27 cellular contexts compared by ENCODE assay signal in genomic region chr22:48534395-48534958, GRCh38.
"Had no signal": no experiment of that assay in that cellular context is flagged by ENCODE, and none has a peak within 500 bp of the region (broad histone marks: within the 10 kb centered on the region; RNA-seq: fewer than 3 reads in every experiment).

No MANE protein-coding gene starts in this region.

- H3K27ac ChIP-seq: SK-N-MC, VCaP had no signal

- DNase-seq: activated CD4-positive, alpha-beta memory T cell treated with anti-CD3 and anti-CD28 coated beads for 36 hours; activated CD4-positive, alpha-beta T cell treated with anti-CD3 and anti-CD28 coated beads, Interleukin-2, amount 10 ng/mL, durations not matched to agents 7 days and 5 days; activated CD4-positive, CD25-positive, alpha-beta regulatory T cell; activated CD8-positive, alpha-beta memory T cell treated with anti-CD3 and anti-CD28 coated beads for 24 hours; activated gamma-delta T cell; activated naive CD4-positive, alpha-beta T cell treated with anti-CD3 and anti-CD28 coated beads, Interleukin-2, amount 10 ng/mL, durations not matched to agents 7 days and 5 days; activated naive CD8-positive, alpha-beta T cell treated with anti-CD3 and anti-CD28 coated beads for 36 hours; activated T-cell treated with anti-CD3 and anti-CD28 coated beads, Interleukin-2, amount 50 U/mL, for 4 hours; Kasumi-1; KBM-7; NCI-H1048; NCI-H146; NCI-H187 treated with DMSO at 0.1 percent for 48 hours; NCI-H2081 treated with DMSO at 0.1 percent for 48 hours; NCI-H2171 treated with DMSO at 0.1 percent for 48 hours; NCI-H226; NCI-H510A; NCI-H526 treated with DMSO at 0.1 percent for 48 hours; NCI-H82; OCI-M1; RPMI8226; T-helper 1 cell had no signal

- ATAC-seq: activated T-cell treated with anti-CD3 and anti-CD28 coated beads, Interleukin-2, amount 50 U/mL, for 4 hours; activated T-helper 17 cell treated with anti-CD3 and anti-CD28 coated beads, Interleukin-2, amount 50 U/mL, for 72 hours; Panc1; Right ventricle myocardium inferior had no signal

- H3K4me3 ChIP-seq: SK-N-MC had no signal
